In genomic region chr12:105783983-105784947, GRCh38 we compare ENCODE assay signal across 1 cellular context.
TF ChIP-seq lines count a peak whose summit lies in the region.

No MANE protein-coding gene starts in this region.

TF ChIP-seq in GM12878, 131 proteins besides CTCF, POLR2A, EP300 and RAD21 (continued from another document):
- TF ChIP-seq REST (IDR thresholded peaks at IDR 0.05; ENCODE audit: low read depth, low read length) (no peak), JUNB (IDR thresholded peaks at IDR 0.05) (peak; percentile 14; the same call in 1 of the 2 replicates), CBFB (IDR thresholded peaks at IDR 0.05; ENCODE audit: low read depth) (no peak), ZNF622 (IDR thresholded peaks at IDR 0.05) (no peak), FOXK2 (IDR thresholded peaks at IDR 0.05) (no peak), ETV6 (conservative IDR thresholded peaks at IDR 0.05 in 1 of 2, IDR thresholded peaks at IDR 0.05 in 1 of 2; ENCODE audit: borderline replicate concordance in 1 of 2, low read depth in 1 of 2) (peak in 1 of 2 experiments; percentile 76; a peak in 2 of 4 replicates), TCF12 (IDR thresholded peaks at IDR 0.05; ENCODE audit: low read depth, low read length) (peak; percentile 6; the same call in 1 of the 2 replicates)
TF ChIP-seq in GM12878: peak in this region for 7.
